In the genomic region with DNA sequence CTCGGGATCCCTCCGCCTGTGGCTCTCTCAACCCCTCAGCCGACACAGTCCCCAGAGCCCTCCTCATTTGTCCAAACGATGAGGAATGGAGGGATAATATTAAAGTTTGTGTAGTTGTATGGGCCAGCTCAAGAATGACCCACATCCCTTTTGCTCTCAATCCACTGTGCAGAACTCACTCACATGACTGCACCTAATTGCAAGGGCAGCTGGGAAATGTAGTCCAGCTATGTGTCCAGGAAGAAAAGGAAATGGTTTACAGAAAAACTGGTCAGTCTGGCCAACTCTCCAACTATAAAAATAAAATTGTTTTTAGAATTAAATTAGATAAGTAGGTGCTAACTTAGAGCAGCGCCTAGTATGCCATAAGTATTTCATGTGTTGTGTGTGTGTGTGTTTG, we compare ENCODE assay signal across 25 cellular contexts.
"Had no signal": no experiment of that assay in that cellular context is flagged by ENCODE, and none has a peak within 500 bp of the region (broad histone marks: within the 10 kb centered on the region; RNA-seq: fewer than 3 reads in every experiment).

No MANE protein-coding gene starts in this region.

- H3K36me3 Mint-ChIP-seq: activated naive CD4-positive, alpha-beta T cell treated with anti-CD3 and anti-CD28 coated beads, Interleukin-2, amount 10 ng/mL, durations not matched to agents 7 days and 5 days had no signal

- H3K4me1 Mint-ChIP-seq: activated naive CD4-positive, alpha-beta T cell treated with anti-CD3 and anti-CD28 coated beads, Interleukin-2, amount 10 ng/mL, durations not matched to agents 7 days and 5 days; activated naive CD8-positive, alpha-beta T cell treated with anti-CD3 and anti-CD28 coated beads, Interleukin-2, amount 50 U/mL, for 24 hours; neural crest cell had no signal

- DNase-seq: activated CD4-positive, alpha-beta T cell treated with anti-CD3 and anti-CD28 coated beads for 1 hour; activated CD8-positive, alpha-beta memory T cell treated with anti-CD3 and anti-CD28 coated beads for 24 hours; activated CD8-positive, alpha-beta memory T cell treated with anti-CD3 and anti-CD28 coated beads, Interleukin-2, amount 50 U/mL, for 48 hours; activated effector memory CD4-positive, alpha-beta T cell treated with Interleukin-2 at 50 U/mL for 16 hours; activated naive CD4-positive, alpha-beta T cell treated with anti-CD3 and anti-CD28 coated beads, Interleukin-2, amount 10 ng/mL, durations not matched to agents 7 days and 5 days; activated naive CD8-positive, alpha-beta T cell treated with anti-CD3 and anti-CD28 coated beads, Interleukin-2, amount 50 U/mL, for 24 hours; activated T-cell treated with anti-CD3 and anti-CD28 coated beads, Interleukin-2, amount 50 U/mL, for 48 hours; anterior cingulate cortex; brain microvascular endothelial cell; central memory CD4-positive, alpha-beta T cell; dorsolateral prefrontal cortex; foreskin melanocyte; head of caudate nucleus; left ventricle myocardium inferior; ovary; psoas muscle; right cardiac atrium; stimulated activated naive CD8-positive, alpha-beta T cell treated with anti-CD3 and anti-CD28 coated beads, Interleukin-15, Interleukin-2, amounts not matched to agents 100 U/mL and 50 U/mL, for 24 hours; substantia nigra; tibial artery had no signal

- H3K9me3 ChIP-seq: ovary, psoas muscle, tibial artery had no signal

- H3K36me3 ChIP-seq: brain microvascular endothelial cell, left ventricle myocardium inferior, ovary, tibial artery had no signal

- H3K4me3 ChIP-seq: dorsolateral prefrontal cortex, left ventricle myocardium inferior, ovary, psoas muscle, skin epidermis, tibial artery had no signal

- H3K27ac ChIP-seq: brain microvascular endothelial cell, dorsolateral prefrontal cortex, epithelial cell of prostate, left ventricle myocardium inferior, ovary, psoas muscle, skin epidermis, tibial artery, VCaP had no signal

- H3K9me3 Mint-ChIP-seq: activated naive CD4-positive, alpha-beta T cell treated with anti-CD3 and anti-CD28 coated beads, Interleukin-2, amount 10 ng/mL, durations not matched to agents 7 days and 5 days had no signal

- FAIRE-seq: colon had no signal

- H3K27me3 ChIP-seq: brain microvascular endothelial cell, dorsolateral prefrontal cortex, ovary, tibial artery had no signal

- H3K27ac Mint-ChIP-seq: activated naive CD4-positive, alpha-beta T cell treated with anti-CD3 and anti-CD28 coated beads, Interleukin-2, amount 10 ng/mL, durations not matched to agents 7 days and 5 days; activated naive CD8-positive, alpha-beta T cell treated with anti-CD3 and anti-CD28 coated beads, Interleukin-2, amount 50 U/mL, for 24 hours had no signal

- ATAC-seq: activated naive CD8-positive, alpha-beta T cell treated with anti-CD3 and anti-CD28 coated beads, Interleukin-2, amount 50 U/mL, for 24 hours; psoas muscle; right cardiac atrium; stimulated activated naive CD8-positive, alpha-beta T cell treated with anti-CD3 and anti-CD28 coated beads, Interleukin-15, Interleukin-2, amounts not matched to agents 100 U/mL and 50 U/mL, for 24 hours had no signal

- H3K4me1 ChIP-seq: left ventricle myocardium inferior, psoas muscle had no signal

- H3K4me3 Mint-ChIP-seq: activated naive CD4-positive, alpha-beta T cell treated with anti-CD3 and anti-CD28 coated beads, Interleukin-2, amount 10 ng/mL, durations not matched to agents 7 days and 5 days; activated naive CD8-positive, alpha-beta T cell treated with anti-CD3 and anti-CD28 coated beads, Interleukin-2, amount 50 U/mL, for 24 hours; neural crest cell had no signal
